ENCODE assay signal across 1 cellular context in the genomic region with DNA sequence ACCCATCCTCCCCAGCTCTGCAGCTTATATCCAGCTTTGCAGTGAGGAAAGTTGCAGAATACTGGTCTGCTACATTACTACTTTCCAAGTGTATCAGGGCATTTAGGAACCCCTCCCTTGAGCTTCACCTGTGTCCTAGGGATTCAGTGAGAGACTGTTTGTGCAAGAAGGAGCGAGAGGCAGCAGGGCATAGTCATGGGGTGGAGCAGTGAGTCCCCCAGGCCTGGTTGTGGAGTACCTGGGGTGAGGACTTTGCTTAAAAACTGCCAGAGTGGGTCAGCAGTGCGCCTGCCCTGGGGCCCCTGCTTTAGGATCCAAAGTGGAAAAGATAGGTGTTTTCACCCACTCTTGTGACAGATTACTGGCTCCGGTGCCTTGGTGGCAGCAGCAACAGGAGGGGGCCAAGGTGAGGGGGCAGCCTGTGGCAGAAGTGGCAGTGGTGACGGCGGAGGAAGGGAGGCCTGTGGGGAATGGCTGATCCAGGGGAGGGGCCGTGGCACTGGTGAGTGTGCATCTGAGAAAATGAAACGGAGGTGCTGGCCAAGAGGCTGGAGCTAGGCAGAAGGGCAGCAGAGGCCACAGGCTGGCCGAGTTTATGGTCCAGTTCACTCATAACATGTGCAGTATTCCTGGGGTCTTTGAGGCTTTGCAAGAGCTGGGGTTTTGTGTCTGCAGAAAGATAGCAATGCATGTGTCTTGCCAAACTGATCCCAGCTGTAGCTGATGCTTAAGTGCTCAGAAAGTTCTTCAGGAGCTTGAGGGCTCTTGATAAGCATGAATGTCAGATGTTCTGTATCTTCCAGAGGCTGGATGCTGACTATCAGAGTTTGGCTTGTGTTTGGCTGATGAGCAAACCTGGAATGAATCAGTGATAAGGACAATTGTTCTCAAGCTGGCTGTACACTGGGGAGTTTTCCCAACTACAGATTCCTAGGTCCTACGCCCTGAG.
TF ChIP-seq lines count a peak whose summit lies in the region.

No MANE protein-coding gene starts in this region.

TF ChIP-seq in K562, 482 proteins besides CTCF, POLR2A, EP300 and RAD21 (continued from another document):
- no peak for TF ChIP-seq GTF2F1 (IDR thresholded peaks at IDR 0.05; ENCODE audit: low read depth, low read length)
- no peak for TF ChIP-seq HEY1 (CRISPR knock-in tag; IDR thresholded peaks at IDR 0.05; ENCODE audit: borderline replicate concordance)
- no peak for TF ChIP-seq ZNF124 (CRISPR knock-in tag; IDR thresholded peaks at IDR 0.05)
- peak; percentile 44 to 52; a peak in 2 of 4 replicates for TF ChIP-seq TRIM24 (IDR thresholded peaks at IDR 0.05)
- TF ChIP-seq, protein P1, sequence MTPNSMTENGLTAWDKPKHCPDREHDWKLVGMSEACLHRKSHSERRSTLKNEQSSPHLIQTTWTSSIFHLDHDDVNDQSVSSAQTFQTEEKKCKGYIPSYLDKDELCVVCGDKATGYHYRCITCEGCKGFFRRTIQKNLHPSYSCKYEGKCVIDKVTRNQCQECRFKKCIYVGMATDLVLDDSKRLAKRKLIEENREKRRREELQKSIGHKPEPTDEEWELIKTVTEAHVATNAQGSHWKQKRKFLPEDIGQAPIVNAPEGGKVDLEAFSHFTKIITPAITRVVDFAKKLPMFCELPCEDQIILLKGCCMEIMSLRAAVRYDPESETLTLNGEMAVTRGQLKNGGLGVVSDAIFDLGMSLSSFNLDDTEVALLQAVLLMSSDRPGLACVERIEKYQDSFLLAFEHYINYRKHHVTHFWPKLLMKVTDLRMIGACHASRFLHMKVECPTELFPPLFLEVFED (CRISPR knock-in tag; conservative IDR thresholded peaks at IDR 0.05), result no peak
- TF ChIP-seq FOS (IDR thresholded peaks at IDR 0.05; ENCODE audit: extremely low read depth, insufficient read length), result no peak
- no peak for TF ChIP-seq DPF2 (IDR thresholded peaks at IDR 0.05)
- TF ChIP-seq ATF7 (IDR thresholded peaks at IDR 0.05), result no peak
- no peak for TF ChIP-seq ZBTB1 (CRISPR knock-in tag; IDR thresholded peaks at IDR 0.05; ENCODE audit: borderline replicate concordance, low read depth)
- no peak for TF ChIP-seq SRSF1 (IDR thresholded peaks at IDR 0.05; ENCODE audit: low read depth, low read length)
- no peak for TF ChIP-seq HDAC6 (IDR thresholded peaks at IDR 0.05; ENCODE audit: low read depth, low read length)
- TF ChIP-seq RFX5 (IDR thresholded peaks at IDR 0.05; ENCODE audit: low read depth, low read length), result no peak
- TF ChIP-seq, protein P2, sequence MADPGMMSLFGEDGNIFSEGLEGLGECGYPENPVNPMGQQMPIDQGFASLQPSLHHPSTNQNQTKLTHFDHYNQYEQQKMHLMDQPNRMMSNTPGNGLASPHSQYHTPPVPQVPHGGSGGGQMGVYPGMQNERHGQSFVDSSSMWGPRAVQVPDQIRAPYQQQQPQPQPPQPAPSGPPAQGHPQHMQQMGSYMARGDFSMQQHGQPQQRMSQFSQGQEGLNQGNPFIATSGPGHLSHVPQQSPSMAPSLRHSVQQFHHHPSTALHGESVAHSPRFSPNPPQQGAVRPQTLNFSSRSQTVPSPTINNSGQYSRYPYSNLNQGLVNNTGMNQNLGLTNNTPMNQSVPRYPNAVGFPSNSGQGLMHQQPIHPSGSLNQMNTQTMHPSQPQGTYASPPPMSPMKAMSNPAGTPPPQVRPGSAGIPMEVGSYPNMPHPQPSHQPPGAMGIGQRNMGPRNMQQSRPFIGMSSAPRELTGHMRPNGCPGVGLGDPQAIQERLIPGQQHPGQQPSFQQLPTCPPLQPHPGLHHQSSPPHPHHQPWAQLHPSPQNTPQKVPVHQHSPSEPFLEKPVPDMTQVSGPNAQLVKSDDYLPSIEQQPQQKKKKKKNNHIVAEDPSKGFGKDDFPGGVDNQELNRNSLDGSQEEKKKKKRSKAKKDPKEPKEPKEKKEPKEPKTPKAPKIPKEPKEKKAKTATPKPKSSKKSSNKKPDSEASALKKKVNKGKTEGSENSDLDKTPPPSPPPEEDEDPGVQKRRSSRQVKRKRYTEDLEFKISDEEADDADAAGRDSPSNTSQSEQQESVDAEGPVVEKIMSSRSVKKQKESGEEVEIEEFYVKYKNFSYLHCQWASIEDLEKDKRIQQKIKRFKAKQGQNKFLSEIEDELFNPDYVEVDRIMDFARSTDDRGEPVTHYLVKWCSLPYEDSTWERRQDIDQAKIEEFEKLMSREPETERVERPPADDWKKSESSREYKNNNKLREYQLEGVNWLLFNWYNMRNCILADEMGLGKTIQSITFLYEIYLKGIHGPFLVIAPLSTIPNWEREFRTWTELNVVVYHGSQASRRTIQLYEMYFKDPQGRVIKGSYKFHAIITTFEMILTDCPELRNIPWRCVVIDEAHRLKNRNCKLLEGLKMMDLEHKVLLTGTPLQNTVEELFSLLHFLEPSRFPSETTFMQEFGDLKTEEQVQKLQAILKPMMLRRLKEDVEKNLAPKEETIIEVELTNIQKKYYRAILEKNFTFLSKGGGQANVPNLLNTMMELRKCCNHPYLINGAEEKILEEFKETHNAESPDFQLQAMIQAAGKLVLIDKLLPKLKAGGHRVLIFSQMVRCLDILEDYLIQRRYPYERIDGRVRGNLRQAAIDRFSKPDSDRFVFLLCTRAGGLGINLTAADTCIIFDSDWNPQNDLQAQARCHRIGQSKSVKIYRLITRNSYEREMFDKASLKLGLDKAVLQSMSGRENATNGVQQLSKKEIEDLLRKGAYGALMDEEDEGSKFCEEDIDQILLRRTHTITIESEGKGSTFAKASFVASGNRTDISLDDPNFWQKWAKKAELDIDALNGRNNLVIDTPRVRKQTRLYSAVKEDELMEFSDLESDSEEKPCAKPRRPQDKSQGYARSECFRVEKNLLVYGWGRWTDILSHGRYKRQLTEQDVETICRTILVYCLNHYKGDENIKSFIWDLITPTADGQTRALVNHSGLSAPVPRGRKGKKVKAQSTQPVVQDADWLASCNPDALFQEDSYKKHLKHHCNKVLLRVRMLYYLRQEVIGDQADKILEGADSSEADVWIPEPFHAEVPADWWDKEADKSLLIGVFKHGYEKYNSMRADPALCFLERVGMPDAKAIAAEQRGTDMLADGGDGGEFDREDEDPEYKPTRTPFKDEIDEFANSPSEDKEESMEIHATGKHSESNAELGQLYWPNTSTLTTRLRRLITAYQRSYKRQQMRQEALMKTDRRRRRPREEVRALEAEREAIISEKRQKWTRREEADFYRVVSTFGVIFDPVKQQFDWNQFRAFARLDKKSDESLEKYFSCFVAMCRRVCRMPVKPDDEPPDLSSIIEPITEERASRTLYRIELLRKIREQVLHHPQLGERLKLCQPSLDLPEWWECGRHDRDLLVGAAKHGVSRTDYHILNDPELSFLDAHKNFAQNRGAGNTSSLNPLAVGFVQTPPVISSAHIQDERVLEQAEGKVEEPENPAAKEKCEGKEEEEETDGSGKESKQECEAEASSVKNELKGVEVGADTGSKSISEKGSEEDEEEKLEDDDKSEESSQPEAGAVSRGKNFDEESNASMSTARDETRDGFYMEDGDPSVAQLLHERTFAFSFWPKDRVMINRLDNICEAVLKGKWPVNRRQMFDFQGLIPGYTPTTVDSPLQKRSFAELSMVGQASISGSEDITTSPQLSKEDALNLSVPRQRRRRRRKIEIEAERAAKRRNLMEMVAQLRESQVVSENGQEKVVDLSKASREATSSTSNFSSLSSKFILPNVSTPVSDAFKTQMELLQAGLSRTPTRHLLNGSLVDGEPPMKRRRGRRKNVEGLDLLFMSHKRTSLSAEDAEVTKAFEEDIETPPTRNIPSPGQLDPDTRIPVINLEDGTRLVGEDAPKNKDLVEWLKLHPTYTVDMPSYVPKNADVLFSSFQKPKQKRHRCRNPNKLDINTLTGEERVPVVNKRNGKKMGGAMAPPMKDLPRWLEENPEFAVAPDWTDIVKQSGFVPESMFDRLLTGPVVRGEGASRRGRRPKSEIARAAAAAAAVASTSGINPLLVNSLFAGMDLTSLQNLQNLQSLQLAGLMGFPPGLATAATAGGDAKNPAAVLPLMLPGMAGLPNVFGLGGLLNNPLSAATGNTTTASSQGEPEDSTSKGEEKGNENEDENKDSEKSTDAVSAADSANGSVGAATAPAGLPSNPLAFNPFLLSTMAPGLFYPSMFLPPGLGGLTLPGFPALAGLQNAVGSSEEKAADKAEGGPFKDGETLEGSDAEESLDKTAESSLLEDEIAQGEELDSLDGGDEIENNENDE (IDR thresholded peaks at IDR 0.05; ENCODE audit: low read depth, low read length), result no peak
- no peak for TF ChIP-seq ESRRB (CRISPR knock-in tag; IDR thresholded peaks at IDR 0.05; ENCODE audit: borderline replicate concordance)
- TF ChIP-seq HDAC1 (IDR thresholded peaks at IDR 0.05), result no peak
- no peak for TF ChIP-seq DMBX1 (CRISPR knock-in tag; IDR thresholded peaks at IDR 0.05; ENCODE audit: borderline replicate concordance)
- TF ChIP-seq BDP1 (IDR thresholded peaks at IDR 0.05; ENCODE audit: insufficient read depth, insufficient read length), result no peak
- TF ChIP-seq, protein P3, sequence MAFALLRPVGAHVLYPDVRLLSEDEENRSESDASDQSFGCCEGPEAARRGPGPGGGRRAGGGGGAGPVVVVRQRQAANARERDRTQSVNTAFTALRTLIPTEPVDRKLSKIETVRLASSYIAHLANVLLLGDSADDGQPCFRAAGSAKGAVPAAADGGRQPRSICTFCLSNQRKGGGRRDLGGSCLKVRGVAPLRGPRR (CRISPR knock-in tag; IDR thresholded peaks at IDR 0.05), result no peak
- no peak for TF ChIP-seq ZNF232 (CRISPR knock-in tag; IDR thresholded peaks at IDR 0.05)
- no peak for TF ChIP-seq MEIS2 (IDR thresholded peaks at IDR 0.05; ENCODE audit: partially characterized antibody)
- peak; percentile 64 for TF ChIP-seq NFIC (IDR thresholded peaks at IDR 0.05)
- no peak for TF ChIP-seq ZNF146 (CRISPR knock-in tag; IDR thresholded peaks at IDR 0.05; ENCODE audit: unreplicated experiment)
- no peak for TF ChIP-seq NR2F6 (CRISPR knock-in tag; IDR thresholded peaks at IDR 0.05)
- no peak for TF ChIP-seq ZNF764 (CRISPR knock-in tag; IDR thresholded peaks at IDR 0.05; ENCODE audit: low read depth)
- TF ChIP-seq CBFA2T3 (IDR thresholded peaks at IDR 0.05), result peak; percentile 93
- TF ChIP-seq MCM3 (IDR thresholded peaks at IDR 0.05), result no peak
- no peak for TF ChIP-seq TGIF2 (CRISPR knock-in tag; IDR thresholded peaks at IDR 0.05)
- TF ChIP-seq, protein P4, sequence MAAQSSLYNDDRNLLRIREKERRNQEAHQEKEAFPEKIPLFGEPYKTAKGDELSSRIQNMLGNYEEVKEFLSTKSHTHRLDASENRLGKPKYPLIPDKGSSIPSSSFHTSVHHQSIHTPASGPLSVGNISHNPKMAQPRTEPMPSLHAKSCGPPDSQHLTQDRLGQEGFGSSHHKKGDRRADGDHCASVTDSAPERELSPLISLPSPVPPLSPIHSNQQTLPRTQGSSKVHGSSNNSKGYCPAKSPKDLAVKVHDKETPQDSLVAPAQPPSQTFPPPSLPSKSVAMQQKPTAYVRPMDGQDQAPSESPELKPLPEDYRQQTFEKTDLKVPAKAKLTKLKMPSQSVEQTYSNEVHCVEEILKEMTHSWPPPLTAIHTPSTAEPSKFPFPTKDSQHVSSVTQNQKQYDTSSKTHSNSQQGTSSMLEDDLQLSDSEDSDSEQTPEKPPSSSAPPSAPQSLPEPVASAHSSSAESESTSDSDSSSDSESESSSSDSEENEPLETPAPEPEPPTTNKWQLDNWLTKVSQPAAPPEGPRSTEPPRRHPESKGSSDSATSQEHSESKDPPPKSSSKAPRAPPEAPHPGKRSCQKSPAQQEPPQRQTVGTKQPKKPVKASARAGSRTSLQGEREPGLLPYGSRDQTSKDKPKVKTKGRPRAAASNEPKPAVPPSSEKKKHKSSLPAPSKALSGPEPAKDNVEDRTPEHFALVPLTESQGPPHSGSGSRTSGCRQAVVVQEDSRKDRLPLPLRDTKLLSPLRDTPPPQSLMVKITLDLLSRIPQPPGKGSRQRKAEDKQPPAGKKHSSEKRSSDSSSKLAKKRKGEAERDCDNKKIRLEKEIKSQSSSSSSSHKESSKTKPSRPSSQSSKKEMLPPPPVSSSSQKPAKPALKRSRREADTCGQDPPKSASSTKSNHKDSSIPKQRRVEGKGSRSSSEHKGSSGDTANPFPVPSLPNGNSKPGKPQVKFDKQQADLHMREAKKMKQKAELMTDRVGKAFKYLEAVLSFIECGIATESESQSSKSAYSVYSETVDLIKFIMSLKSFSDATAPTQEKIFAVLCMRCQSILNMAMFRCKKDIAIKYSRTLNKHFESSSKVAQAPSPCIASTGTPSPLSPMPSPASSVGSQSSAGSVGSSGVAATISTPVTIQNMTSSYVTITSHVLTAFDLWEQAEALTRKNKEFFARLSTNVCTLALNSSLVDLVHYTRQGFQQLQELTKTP (IDR thresholded peaks at IDR 0.05; ENCODE audit: low read depth in 1 of 2, partially characterized antibody in 2 of 2), result no peak
- no peak for TF ChIP-seq SRF (CRISPR knock-in tag; IDR thresholded peaks at IDR 0.05)
- TF ChIP-seq ZNF778 (CRISPR knock-in tag; IDR thresholded peaks at IDR 0.05), result no peak
- TF ChIP-seq, protein P5, sequence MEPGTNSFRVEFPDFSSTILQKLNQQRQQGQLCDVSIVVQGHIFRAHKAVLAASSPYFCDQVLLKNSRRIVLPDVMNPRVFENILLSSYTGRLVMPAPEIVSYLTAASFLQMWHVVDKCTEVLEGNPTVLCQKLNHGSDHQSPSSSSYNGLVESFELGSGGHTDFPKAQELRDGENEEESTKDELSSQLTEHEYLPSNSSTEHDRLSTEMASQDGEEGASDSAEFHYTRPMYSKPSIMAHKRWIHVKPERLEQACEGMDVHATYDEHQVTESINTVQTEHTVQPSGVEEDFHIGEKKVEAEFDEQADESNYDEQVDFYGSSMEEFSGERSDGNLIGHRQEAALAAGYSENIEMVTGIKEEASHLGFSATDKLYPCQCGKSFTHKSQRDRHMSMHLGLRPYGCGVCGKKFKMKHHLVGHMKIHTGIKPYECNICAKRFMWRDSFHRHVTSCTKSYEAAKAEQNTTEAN (CRISPR knock-in tag; IDR thresholded peaks at IDR 0.05), result no peak
- no peak for TF ChIP-seq MAFF (IDR thresholded peaks at IDR 0.05; ENCODE audit: low read length)
- no peak for TF ChIP-seq CREBBP (IDR thresholded peaks at IDR 0.05; ENCODE audit: low read depth, low read length)
- no peak for TF ChIP-seq ZFX (CRISPR knock-in tag; IDR thresholded peaks at IDR 0.05)
- no peak for TF ChIP-seq ARNT (IDR thresholded peaks at IDR 0.05)
- TF ChIP-seq, protein P6, sequence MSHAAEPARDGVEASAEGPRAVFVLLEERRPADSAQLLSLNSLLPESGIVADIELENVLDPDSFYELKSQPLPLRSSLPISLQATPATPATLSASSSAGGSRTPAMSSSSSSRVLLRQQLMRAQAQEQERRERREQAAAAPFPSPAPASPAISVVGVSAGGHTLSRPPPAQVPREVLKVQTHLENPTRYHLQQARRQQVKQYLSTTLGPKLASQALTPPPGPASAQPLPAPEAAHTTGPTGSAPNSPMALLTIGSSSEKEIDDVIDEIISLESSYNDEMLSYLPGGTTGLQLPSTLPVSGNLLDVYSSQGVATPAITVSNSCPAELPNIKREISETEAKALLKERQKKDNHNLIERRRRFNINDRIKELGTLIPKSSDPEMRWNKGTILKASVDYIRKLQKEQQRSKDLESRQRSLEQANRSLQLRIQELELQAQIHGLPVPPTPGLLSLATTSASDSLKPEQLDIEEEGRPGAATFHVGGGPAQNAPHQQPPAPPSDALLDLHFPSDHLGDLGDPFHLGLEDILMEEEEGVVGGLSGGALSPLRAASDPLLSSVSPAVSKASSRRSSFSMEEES (CRISPR knock-in tag; IDR thresholded peaks at IDR 0.05), result no peak
- no peak for TF ChIP-seq SNIP1 (IDR thresholded peaks at IDR 0.05; ENCODE audit: low read depth)
- TF ChIP-seq ZNF584 (CRISPR knock-in tag; IDR thresholded peaks at IDR 0.05; ENCODE audit: low read depth), result no peak
TF ChIP-seq in K562: peak in this region for 19.
